In the genomic region with DNA sequence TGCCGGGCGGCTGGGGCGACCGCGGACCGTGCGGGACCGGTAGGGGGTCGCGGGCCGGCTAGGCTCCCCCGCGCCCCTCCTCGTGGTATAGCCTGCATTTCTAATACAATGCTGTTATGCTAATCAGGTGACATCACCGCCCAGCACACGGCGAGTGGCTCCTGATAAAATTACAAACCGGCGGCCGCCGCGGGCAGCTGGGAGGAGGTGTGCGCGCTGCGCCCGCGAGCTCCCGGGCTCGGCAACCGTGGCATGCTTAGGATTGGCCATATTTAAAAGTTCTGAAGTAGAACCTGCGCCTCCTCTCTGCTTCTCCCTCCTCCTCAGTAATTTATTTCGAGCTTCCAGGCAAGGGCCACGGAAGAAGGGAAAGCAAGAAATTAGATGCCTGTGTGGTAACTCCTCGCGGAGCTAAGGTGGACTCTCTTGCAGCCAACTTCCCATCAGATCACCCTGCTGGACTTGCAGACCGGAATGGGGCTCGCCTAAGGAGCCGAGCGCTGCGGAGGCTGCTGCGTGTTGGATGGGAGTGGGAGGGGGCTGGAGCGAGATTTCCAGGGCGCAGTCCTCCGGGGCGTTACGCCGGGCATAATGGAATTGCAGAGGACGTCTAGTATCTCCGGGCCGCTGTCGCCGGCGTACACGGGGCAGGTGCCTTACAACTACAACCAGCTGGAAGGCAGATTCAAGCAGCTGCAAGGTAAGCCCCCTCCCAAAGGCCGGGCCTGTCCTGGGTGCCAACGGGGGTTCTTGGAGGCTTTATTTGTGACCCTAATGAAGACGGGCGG, we compare ENCODE assay signal across 8 cellular contexts.
DNase-seq lines count a peak whose midpoint lies in the region; ATAC-seq and TF ChIP-seq lines count a peak whose summit lies in the region.

No MANE protein-coding gene starts in this region.

- TF ChIP-seq CTCF in RWPE2 (IDR thresholded peaks at IDR 0.05; ENCODE audit: poor library complexity, severe bottlenecking) = no peak

- peak overlapping the region; percentile 75 for H2AFZ ChIP-seq in trophoblast cell (ENCODE audit: insufficient read depth, low read length, poor library complexity)

- WGBS in trophoblast cell (ENCODE audit: extremely low coverage, insufficient coverage, insufficient read length) = no CpG with 5 or more reads among the region's 58 CpGs

- peak overlapping the region; percentile 86 for H3K14ac ChIP-seq in trophoblast cell (ENCODE audit: low read length)

- peak overlapping the region; percentile 84 for H3K18ac ChIP-seq in trophoblast cell (ENCODE audit: low read length)

- H3K23ac ChIP-seq in trophoblast cell (ENCODE audit: low read length) = no peak overlapping the region

- H3K79me1 ChIP-seq in trophoblast cell (ENCODE audit: low read length) = peaks cover 27% of the 10 kb centered on the region

- H3K4me2 ChIP-seq in trophoblast cell (ENCODE audit: low read length) = peak overlapping the region; percentile 73

- H2BK120ac ChIP-seq in trophoblast cell (ENCODE audit: insufficient read depth, low read length, poor library complexity) = peak overlapping the region; percentile 75

- H3K4me1 ChIP-seq in RWPE2 (ENCODE audit: insufficient read depth, poor library complexity, severe bottlenecking) = peaks cover 30% of the 10 kb centered on the region
- H3K4me1 ChIP-seq in trophoblast cell (ENCODE audit: control insufficient read depth in 1 of 2, insufficient read depth in 2 of 2, low read length in 2 of 2) = peaks cover 4 to 10% of the 10 kb centered on the region in 2 experiments

- peak overlapping the region; percentile 60 for H3K4ac ChIP-seq in trophoblast cell (ENCODE audit: low read depth, low read length)

- H4K91ac ChIP-seq in trophoblast cell (ENCODE audit: low read depth, low read length) = peak overlapping the region; percentile 90

- no peak overlapping the region for H2AK5ac ChIP-seq in trophoblast cell (ENCODE audit: low read length)

- H3K36me3 ChIP-seq in RWPE2 (ENCODE audit: low read depth) = peaks cover 3% of the 10 kb centered on the region; the same call in 1 of the 2 replicates
- no peaks in the 10 kb centered on the region for H3K36me3 ChIP-seq in trophoblast cell (ENCODE audit: control insufficient read depth in 1 of 2, insufficient read depth in 2 of 2, low read length in 2 of 2)

- H3K27me3 ChIP-seq in RWPE2 (ENCODE audit: insufficient read depth, poor library complexity, severe bottlenecking) = no peaks in the 10 kb centered on the region
- no peaks in the 10 kb centered on the region for H3K27me3 ChIP-seq in trophoblast cell (ENCODE audit: insufficient read depth, low read length)

- H4K12ac ChIP-seq in trophoblast cell (ENCODE audit: low read depth, low read length) = peak overlapping the region; percentile 83

- peak overlapping the region; percentile 95 for H3K27ac ChIP-seq in RWPE2 (ENCODE audit: poor library complexity, severe bottlenecking)
- peak overlapping the region; percentile 84 for H3K27ac ChIP-seq in trophoblast cell (ENCODE audit: low read depth, low read length)

- ATAC-seq in GM21515 (IDR thresholded peaks at IDR 0.05; ENCODE audit: unreplicated experiment) = peak; percentile 50
- ATAC-seq in RWPE2 (ENCODE audit: low read depth) = peak; percentile 63
- ATAC-seq in Right ventricle myocardium inferior = peak; percentile 33

- H4K8ac ChIP-seq in trophoblast cell (ENCODE audit: low read depth, low read length) = peak overlapping the region; percentile 68

- no peaks in the 10 kb centered on the region for H3K9me3 ChIP-seq in RWPE2 (ENCODE audit: severe bottlenecking)
- H3K9me3 ChIP-seq in trophoblast cell (ENCODE audit: insufficient read depth, low read depth, low read length) = no peaks in the 10 kb centered on the region

- H3K9ac ChIP-seq in trophoblast cell (ENCODE audit: low read length) = peak overlapping the region; percentile 67

- intact Hi-C loops in Right ventricle myocardium inferior (cut with DNase I) = loop anchor here (5.0 kb wide), 1 partner anchor 49 kb away; no protein-coding TSS in a partner anchor

- H3K79me2 ChIP-seq in trophoblast cell (ENCODE audit: control insufficient read depth, insufficient read depth, low read length, poor library complexity) = peaks cover 18% of the 10 kb centered on the region

- H2BK12ac ChIP-seq in trophoblast cell (ENCODE audit: low read length) = peak overlapping the region; percentile 11

- H3K4me3 ChIP-seq in RWPE2 (ENCODE audit: severe bottlenecking) = peak overlapping the region; percentile 59
- H3K4me3 ChIP-seq in trophoblast cell (ENCODE audit: low read depth, low read length) = peak overlapping the region; percentile 77

- DNase-seq in DMS153 treated with DMSO at 0.1 percent for 48 hours (lab: John Stamatoyannopoulos, UW; ENCODE audit: unreplicated experiment) (peak; percentile 58), HuH-7.5 (ENCODE audit: low spot score) (peak; percentile 55), RWPE2 (ENCODE audit: low spot score) (peak; percentile 78), Right ventricle myocardium inferior (ENCODE audit: missing footprints) (peak; percentile 84), trophoblast cell (peak; percentile 54 to 76), NCI-H1694 (lab: John Stamatoyannopoulos, UW) (no peak)
- DNase-seq in activated naive CD4-positive, alpha-beta T cell treated with Interleukin-2 at 50 U/mL for 16 hours = peak; percentile 76

- peak overlapping the region; percentile 71 for H2BK5ac ChIP-seq in trophoblast cell (ENCODE audit: low read depth, low read length, poor library complexity)
